ENCODE assay signal across 1 cellular context in genomic region chr14:75476274-75476995, GRCh38.
TF ChIP-seq lines count a peak whose summit lies in the region.

No MANE protein-coding gene starts in this region.

TF ChIP-seq in K562, 482 proteins besides CTCF, POLR2A, EP300 and RAD21 (continued from another document):
- TF ChIP-seq ATF3 (IDR thresholded peaks at IDR 0.05) (no peak), ATF3 (CRISPR knock-in tag; conservative IDR thresholded peaks at IDR 0.05) (no peak), ZBTB33 (CRISPR knock-in tag; IDR thresholded peaks at IDR 0.05) (peak; percentile 28; the same call in 1 of the 2 replicates), BHLHE40 (IDR thresholded peaks at IDR 0.05; ENCODE audit: low read length) (peak; percentile 53; the same call in 1 of the 2 replicates)
